ENCODE assay signal across 13 cellular contexts in the genomic region with DNA sequence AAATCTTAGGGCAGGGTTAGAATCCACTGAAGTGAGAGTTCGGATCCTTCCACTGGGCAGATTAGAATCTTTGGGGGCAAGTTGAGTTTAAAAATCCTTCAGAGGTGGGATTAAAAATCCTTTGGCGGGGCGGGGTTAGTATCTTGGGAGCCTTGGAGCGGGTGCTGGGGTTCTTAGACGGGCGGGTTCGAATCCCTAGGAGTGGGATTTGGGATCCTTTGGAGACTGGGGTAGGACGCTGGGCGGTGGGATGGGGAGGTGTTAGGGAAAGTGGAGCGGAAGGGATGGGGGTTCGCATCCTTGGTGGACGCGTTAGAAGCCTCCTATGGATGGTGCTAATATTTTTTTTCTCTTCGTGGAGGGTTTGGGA. TPM values are rescaled to one million over a fixed set of nuclear protein-coding genes. Genes with fewer than 3 reads are reported as not detected.
A peak's percentile ranks its signal among the peaks of the same experiment; 100 is the strongest.
DNase-seq lines count a peak whose midpoint lies in the region; ATAC-seq and TF ChIP-seq lines count a peak whose summit lies in the region.
"Had no signal": no experiment of that assay in that cellular context is flagged by ENCODE, and none has a peak within 500 bp of the region (broad histone marks: within the 10 kb centered on the region; RNA-seq: fewer than 3 reads in every experiment).

No MANE protein-coding gene starts in this region.

- no peaks in the 10 kb centered on the region for H3K9me3 Mint-ChIP-seq in CD4-positive, alpha-beta T cell
- H3K9me3 Mint-ChIP-seq in neural crest cell (no peaks in the 10 kb centered on the region), progenitor cell of endocrine pancreas (ENCODE audit: low read depth) (no peaks in the 10 kb centered on the region)

- CTCF ChIA-PET in CD4-positive, alpha-beta T cell (lab: Charles Lee), result no interaction called here

- no peak for ATAC-seq in CD4-positive, alpha-beta T cell (ENCODE audit: poor library complexity)

- POLR2A ChIA-PET in CD4-positive, alpha-beta T cell (lab: Charles Lee), result no interaction called here

- H3K4me3 ChIP-seq in HUES48 (ENCODE audit: low read depth, low read length) (peak overlapping the region; percentile 56), duodenal mucosa (ENCODE audit: low read depth in 1 of 2, low read length in 2 of 2) (peak overlapping the region; percentile 39 to 58)

- DNase-seq in CD4-positive, alpha-beta T cell, result no peak
- DNase-seq in neural crest cell (ENCODE audit: low read depth, low spot score), result no peak
- DNase-seq in NCI-H1105 (lab: John Stamatoyannopoulos, UW), result no peak
- DNase-seq in nucleus accumbens (lab: John Stamatoyannopoulos, UW), result no peak
- no peak for DNase-seq in NCI-H2029 treated with DMSO at 0.1 percent for 48 hours (lab: John Stamatoyannopoulos, UW)
- no peak for DNase-seq in progenitor cell of endocrine pancreas (ENCODE audit: low spot score, unreplicated experiment)
- DNase-seq: DMS 273 treated with DMSO at 0.1 percent for 48 hours, mammary epithelial cell, SIG-M5 had no signal

- no peak overlapping the region for H3K27ac ChIP-seq in CD4-positive, alpha-beta T cell (ENCODE audit: low read depth, low read length)
- no peak overlapping the region for H3K27ac ChIP-seq in HUES48 (ENCODE audit: low read depth, low read length)
- H3K27ac ChIP-seq in duodenal mucosa (ENCODE audit: low read depth, low read length), result no peak overlapping the region

- no peak overlapping the region for H3K27ac Mint-ChIP-seq in CD4-positive, alpha-beta T cell
- H3K27ac Mint-ChIP-seq in neural crest cell (ENCODE audit: unreplicated experiment) (no peak overlapping the region), progenitor cell of endocrine pancreas (no peak overlapping the region)

- peaks cover 81% of the 10 kb centered on the region for H3K27me3 Mint-ChIP-seq in CD4-positive, alpha-beta T cell
- H3K27me3 Mint-ChIP-seq in neural crest cell (ENCODE audit: low read depth), result peaks cover 92% of the 10 kb centered on the region
- H3K27me3 Mint-ChIP-seq in progenitor cell of endocrine pancreas, result peaks cover 71% of the 10 kb centered on the region

- H3K9me3 ChIP-seq in CD4-positive, alpha-beta T cell (ENCODE audit: control insufficient read depth, low read length), result no peaks in the 10 kb centered on the region
- H3K9me3 ChIP-seq in HUES48 (ENCODE audit: control insufficient read depth, insufficient read depth, low read length), result no peaks in the 10 kb centered on the region
- H3K9me3 ChIP-seq in duodenal mucosa (ENCODE audit: control insufficient read depth in 1 of 2, low read length in 2 of 2), result no peaks in the 10 kb centered on the region

- H3K36me3 ChIP-seq in HUES48 (ENCODE audit: control insufficient read depth, insufficient read depth, low read length) (no peaks in the 10 kb centered on the region), duodenal mucosa (ENCODE audit: control insufficient read depth in 1 of 2, insufficient read depth in 2 of 2, low read length in 2 of 2) (no peaks in the 10 kb centered on the region)

- no peak for TF ChIP-seq CTCF in CD4-positive, alpha-beta T cell (IDR thresholded peaks at IDR 0.05)
- TF ChIP-seq CTCF in neural crest cell (conservative IDR thresholded peaks at IDR 0.05) (no peak), progenitor cell of endocrine pancreas (IDR thresholded peaks at IDR 0.05; ENCODE audit: unreplicated experiment) (no peak)

- H3K4me1 Mint-ChIP-seq in CD4-positive, alpha-beta T cell (ENCODE audit: low read depth), result peaks cover 16% of the 10 kb centered on the region
- H3K4me1 Mint-ChIP-seq in neural crest cell, result peaks cover 9% of the 10 kb centered on the region
- H3K4me1 Mint-ChIP-seq in progenitor cell of endocrine pancreas (ENCODE audit: low read depth), result peaks cover 2% of the 10 kb centered on the region

- H3K4me1 ChIP-seq in HUES48 (ENCODE audit: control insufficient read depth, insufficient read depth, low read length) (0 out of 2 replicates have a peak, but pooled peaks cover 2% of the 10 kb centered on the region), duodenal mucosa (ENCODE audit: control insufficient read depth in 1 of 2, insufficient read depth in 2 of 2, low read length in 2 of 2) (no peaks in the 10 kb centered on the region)

- intact Hi-C loops in CD4-positive, alpha-beta T cell (cut with DNase I, micrococcal nuclease), result no loop called here

- peak overlapping the region; percentile 69 for H3K4me3 Mint-ChIP-seq in CD4-positive, alpha-beta T cell
- H3K4me3 Mint-ChIP-seq in neural crest cell, result peak overlapping the region; percentile 29
- H3K4me3 Mint-ChIP-seq in progenitor cell of endocrine pancreas (ENCODE audit: low read depth), result no peak overlapping the region

- no peak overlapping the region for H3K9ac ChIP-seq in HUES48 (ENCODE audit: low read depth, low read length)
- H3K9ac ChIP-seq in duodenal mucosa (ENCODE audit: low read depth in 1 of 2, low read length in 2 of 2), result no peak overlapping the region

- H3K27me3 ChIP-seq in CD4-positive, alpha-beta T cell (ENCODE audit: control insufficient read depth, insufficient read depth, low read length), result peaks cover 54% of the 10 kb centered on the region
- H3K27me3 ChIP-seq in HUES48 (ENCODE audit: control insufficient read depth, insufficient read depth, low read length), result peaks cover 44% of the 10 kb centered on the region
- H3K27me3 ChIP-seq in duodenal mucosa (ENCODE audit: control insufficient read depth in 1 of 2, insufficient read depth in 2 of 2, low read length in 2 of 2), result peaks cover 25 to 31% of the 10 kb centered on the region in 2 donors

- H3K36me3 Mint-ChIP-seq in CD4-positive, alpha-beta T cell (ENCODE audit: low read depth), result no peaks in the 10 kb centered on the region
- H3K36me3 Mint-ChIP-seq in neural crest cell (ENCODE audit: low read depth), result peaks cover 4% of the 10 kb centered on the region
- H3K36me3 Mint-ChIP-seq in progenitor cell of endocrine pancreas (ENCODE audit: insufficient read depth), result no peaks in the 10 kb centered on the region

RNA-seq across cellular contexts. Expression of gene HCK, which starts 0.3 kb away (rescaled TPM):
- total RNA-seq in CD4-positive, alpha-beta T cell, result 1 to 10 TPM in 1 of 2 experiments, under 1 TPM in 1; 0.67 to 1.0 TPM
- not detected in 2 replicates for total RNA-seq in neural crest cell
- not detected in 2 replicates for total RNA-seq in progenitor cell of endocrine pancreas
- total RNA-seq: fibroblast of villous mesenchyme, mammary epithelial cell, NCI-H460 had no signal

RNA-seq across cellular contexts. Expression of gene CCM2L, which starts 41.5 kb away (rescaled TPM):
- total RNA-seq in CD4-positive, alpha-beta T cell, result not detected
- total RNA-seq in neural crest cell, result 0.14 and 0.26 TPM in 2 replicates
- 1.3 and 1.5 TPM in 2 replicates for total RNA-seq in progenitor cell of endocrine pancreas
- total RNA-seq: fibroblast of villous mesenchyme, mammary epithelial cell, NCI-H460 had no signal

RNA-seq across cellular contexts. Expression of gene TM9SF4, which starts 57.8 kb away (rescaled TPM):
- total RNA-seq in CD4-positive, alpha-beta T cell, result 10 to 100 TPM; 22.4 to 24.5 TPM
- total RNA-seq in neural crest cell (76.7 and 76.8 TPM in 2 replicates), progenitor cell of endocrine pancreas (88.7 and 92.9 TPM in 2 replicates)
